ENCODE assay signal across 9 cellular contexts in genomic region chr4:164748375-164748774, GRCh38. TPM values are rescaled to one million over a fixed set of nuclear protein-coding genes. Genes with fewer than 3 reads are reported as not detected.
DNase-seq lines count a peak whose midpoint lies in the region; ATAC-seq, FAIRE-seq and TF ChIP-seq lines count a peak whose summit lies in the region.
"Had no signal": no experiment of that assay in that cellular context is flagged by ENCODE, and none has a peak within 500 bp of the region (broad histone marks: within the 10 kb centered on the region; RNA-seq: fewer than 3 reads in every experiment).

No MANE protein-coding gene starts in this region.

- H3K36me3 Mint-ChIP-seq in CD4-positive, alpha-beta T cell (ENCODE audit: low read depth), result no peaks in the 10 kb centered on the region
- no peaks in the 10 kb centered on the region for H3K36me3 Mint-ChIP-seq in activated T-cell treated with anti-CD3 and anti-CD28 coated beads, Interleukin-2, amount 50 U/mL, for 4 hours (ENCODE audit: insufficient read depth)

- H3K4me1 ChIP-seq in right lobe of liver, result no peaks in the 10 kb centered on the region

- POLR2A ChIA-PET in CD4-positive, alpha-beta T cell (lab: Charles Lee), result no interaction called here

- H3K4me3 ChIP-seq in astrocyte of the cerebellum (ENCODE audit: low read depth, low read length) (no peak overlapping the region), right lobe of liver (no peak overlapping the region)

- H3K4me3 Mint-ChIP-seq in CD4-positive, alpha-beta T cell, result no peak overlapping the region
- H3K4me3 Mint-ChIP-seq in activated T-cell treated with anti-CD3 and anti-CD28 coated beads, Interleukin-2, amount 50 U/mL, for 4 hours, result no peak overlapping the region

- ATAC-seq in CD4-positive, alpha-beta T cell (ENCODE audit: poor library complexity), result no peak
- peak in 1 of 4 donors; percentile 15 for ATAC-seq in right lobe of liver
- no peak for ATAC-seq in HG03565 (IDR thresholded peaks at IDR 0.05; ENCODE audit: unreplicated experiment)
- no peak for ATAC-seq in GM19452 (IDR thresholded peaks at IDR 0.05; ENCODE audit: unreplicated experiment)
- ATAC-seq in activated T-cell treated with anti-CD3 and anti-CD28 coated beads, Interleukin-2, amount 50 U/mL, for 4 hours, result no peak

- peaks cover 9% of the 10 kb centered on the region for H3K27me3 Mint-ChIP-seq in CD4-positive, alpha-beta T cell
- peaks cover 4% of the 10 kb centered on the region for H3K27me3 Mint-ChIP-seq in activated T-cell treated with anti-CD3 and anti-CD28 coated beads, Interleukin-2, amount 50 U/mL, for 4 hours (ENCODE audit: low read depth)

- TF ChIP-seq CTCF in CD4-positive, alpha-beta T cell (IDR thresholded peaks at IDR 0.05), result peak; percentile 45
- TF ChIP-seq CTCF in astrocyte of the cerebellum (IDR thresholded peaks at IDR 0.05; ENCODE audit: low read depth, low read length, missing control alignments) (no peak), right lobe of liver (IDR thresholded peaks at IDR 0.05) (peak; percentile 29 to 51 (median 44))

- H3K4me1 Mint-ChIP-seq in CD4-positive, alpha-beta T cell (ENCODE audit: low read depth), result no peaks in the 10 kb centered on the region
- no peaks in the 10 kb centered on the region for H3K4me1 Mint-ChIP-seq in activated T-cell treated with anti-CD3 and anti-CD28 coated beads, Interleukin-2, amount 50 U/mL, for 4 hours (ENCODE audit: low read depth)

- no peak for DNase-seq in CD4-positive, alpha-beta T cell
- DNase-seq in HTR-8/SVneo (ENCODE audit: insufficient read length, low spot score) (peak; percentile 23), astrocyte of the cerebellum (ENCODE audit: low read depth) (peak; percentile 18), right lobe of liver (no peak), D341Med (ENCODE audit: low spot score) (no peak)
- DNase-seq in activated T-cell treated with anti-CD3 and anti-CD28 coated beads, Interleukin-2, amount 50 U/mL, for 4 hours, result no peak

- CTCF ChIA-PET in CD4-positive, alpha-beta T cell (lab: Charles Lee), result no interaction called here

- TF ChIP-seq POLR2A in right lobe of liver (IDR thresholded peaks at IDR 0.05), result no peak

- no peak for FAIRE-seq in HTR-8/SVneo (lab: Jason Lieb, UNC)

- intact Hi-C loops in CD4-positive, alpha-beta T cell (cut with DNase I, micrococcal nuclease), result loop anchor here (1.0 to 5.0 kb wide), 2 partner anchors 1196 to 1198 kb away; no protein-coding TSS in a partner anchor
- intact Hi-C loops in right lobe of liver (cut with DNase I), result no loop called here

- H3K27me3 ChIP-seq in CD4-positive, alpha-beta T cell (ENCODE audit: control insufficient read depth, insufficient read depth, low read length), result no peaks in the 10 kb centered on the region
- no peaks in the 10 kb centered on the region for H3K27me3 ChIP-seq in right lobe of liver

- H3K27ac ChIP-seq in CD4-positive, alpha-beta T cell (ENCODE audit: low read depth, low read length), result no peak overlapping the region
- no peak overlapping the region for H3K27ac ChIP-seq in right lobe of liver

- 45% methylated on average over 3 of the region's 3 CpGs for WGBS in right lobe of liver (ENCODE audit: insufficient coverage, low coverage, low lambda C conversion rate, missing lambda C conversion rate)

- H3K27ac Mint-ChIP-seq in CD4-positive, alpha-beta T cell, result no peak overlapping the region

- in situ Hi-C loops in astrocyte of the cerebellum (cut with HindIII; ENCODE audit: low sequenced_read_pairs), result no loop called here

- H3K9me3 ChIP-seq in CD4-positive, alpha-beta T cell (ENCODE audit: control insufficient read depth, low read length), result no peaks in the 10 kb centered on the region
- H3K9me3 ChIP-seq in right lobe of liver, result no peaks in the 10 kb centered on the region

- peaks cover 2% of the 10 kb centered on the region for H3K9me3 Mint-ChIP-seq in CD4-positive, alpha-beta T cell
- peaks cover 13% of the 10 kb centered on the region for H3K9me3 Mint-ChIP-seq in activated T-cell treated with anti-CD3 and anti-CD28 coated beads, Interleukin-2, amount 50 U/mL, for 4 hours

- no peaks in the 10 kb centered on the region for H3K36me3 ChIP-seq in right lobe of liver

RNA-seq across cellular contexts. Expression of gene SMIM31, which starts 5.6 kb away (rescaled TPM):
- total RNA-seq in CD4-positive, alpha-beta T cell, result not detected
- under 1 TPM in 1 of 6 experiments, not detected in 5; 0.71 TPM for total RNA-seq in right lobe of liver
- total RNA-seq in activated T-cell treated with anti-CD3 and anti-CD28 coated beads, Interleukin-2, amount 50 U/mL, for 4 hours, result not detected
- total RNA-seq: T-helper 1 cell treated with Interleukin-12 subunit alpha and Interleukin-12 subunit beta and Interleukin-4 antibody, amounts not matched to agents 30 ng/mL and 1 ng/mL, for 36 hours had no signal

Comparison
In these comparisons a context has a peak if more than half of its experiments do, and no peak if none do; other contexts are left out.
1. DNase-seq: peak in HTR-8/SVneo (single experiment) and astrocyte of the cerebellum (single experiment); none in CD4-positive, alpha-beta T cell (0 of 10), right lobe of liver (0 of 3), D341Med (single experiment) and activated T-cell treated with anti-CD3 and anti-CD28 coated beads, Interleukin-2, amount 50 U/mL, for 4 hours (single experiment).
2. intact Hi-C loops: an anchor here in CD4-positive, alpha-beta T cell (1.0 to 5.0 kb wide); none called in right lobe of liver.